ENCODE assay signal across 8 cellular contexts in genomic region chr19:35142531-35143230, GRCh38. TPM values are rescaled to one million over a fixed set of nuclear protein-coding genes. Genes with fewer than 3 reads are reported as not detected.
DNase-seq lines count a peak whose midpoint lies in the region; ATAC-seq and TF ChIP-seq lines count a peak whose summit lies in the region.

No MANE protein-coding gene starts in this region.

- H3K9me3 Mint-ChIP-seq in stimulated activated memory B cell treated with anti-CD40 and anti-IgM and Interleukin-4, amounts not matched to agents 10 μg/mL and 1 μg/mL and 100 μg/mL, for 72 hours: no peaks in the 10 kb centered on the region

- no peaks in the 10 kb centered on the region for H3K36me3 Mint-ChIP-seq in stimulated activated memory B cell treated with anti-CD40 and anti-IgM and Interleukin-4, amounts not matched to agents 10 μg/mL and 1 μg/mL and 100 μg/mL, for 72 hours

- peaks cover 4% of the 10 kb centered on the region for H3K4me1 ChIP-seq in mesendoderm (ENCODE audit: control insufficient read depth, low read depth, low read length)

- no peaks in the 10 kb centered on the region for H3K27me3 Mint-ChIP-seq in stimulated activated memory B cell treated with anti-CD40 and anti-IgM and Interleukin-4, amounts not matched to agents 10 μg/mL and 1 μg/mL and 100 μg/mL, for 72 hours

- no peaks in the 10 kb centered on the region for H3K79me2 ChIP-seq in mesendoderm (ENCODE audit: control insufficient read depth, insufficient read depth, low read length)

- H3K27ac Mint-ChIP-seq in stimulated activated memory B cell treated with anti-CD40 and anti-IgM and Interleukin-4, amounts not matched to agents 10 μg/mL and 1 μg/mL and 100 μg/mL, for 72 hours: no peak overlapping the region

- peaks cover 45% of the 10 kb centered on the region for H3K4me1 Mint-ChIP-seq in stimulated activated memory B cell treated with anti-CD40 and anti-IgM and Interleukin-4, amounts not matched to agents 10 μg/mL and 1 μg/mL and 100 μg/mL, for 72 hours

- H3K56ac ChIP-seq in mesendoderm (ENCODE audit: low read length): peak overlapping the region; percentile 29

- no peak overlapping the region for H2AK5ac ChIP-seq in mesendoderm (ENCODE audit: low read length)

- H3K18ac ChIP-seq in mesendoderm (ENCODE audit: low read length): no peak overlapping the region

- no peak overlapping the region for H3K23ac ChIP-seq in mesendoderm (ENCODE audit: low read length)

- H2BK5ac ChIP-seq in mesendoderm (ENCODE audit: low read length): no peak overlapping the region

- no peak overlapping the region for H4K8ac ChIP-seq in mesendoderm (ENCODE audit: low read depth, low read length)

- TF ChIP-seq RAD21 in Ishikawa (IDR thresholded peaks at IDR 0.05; ENCODE audit: low read depth): peak; percentile 35; the same call in 1 of the 2 replicates

- H3K79me1 ChIP-seq in mesendoderm (ENCODE audit: low read length): no peaks in the 10 kb centered on the region

- H3K4me3 Mint-ChIP-seq in stimulated activated memory B cell treated with anti-CD40 and anti-IgM and Interleukin-4, amounts not matched to agents 10 μg/mL and 1 μg/mL and 100 μg/mL, for 72 hours: peak overlapping the region; percentile 62

- H3K27me3 ChIP-seq in mesendoderm (ENCODE audit: insufficient read depth, low read length, poor library complexity): peaks cover 6% of the 10 kb centered on the region

- DNase-seq in CD1c-positive myeloid dendritic cell (ENCODE audit: extremely low spot score): peak; percentile 56
- peak; percentile 55 for DNase-seq in activated CD4-positive, CD25-positive, alpha-beta regulatory T cell treated with anti-CD3 and anti-CD28 coated beads, Interleukin-2, amount 50 U/mL, for 16 hours (ENCODE audit: low read depth, low spot score)
- DNase-seq in caudate nucleus (lab: John Stamatoyannopoulos, UW): peak in 44 of 61 donors; percentile 16 to 74 (median 38)
- peak; percentile 75 for DNase-seq in mesendoderm
- DNase-seq in HCEC 1CT: no peak
- no peak for DNase-seq in H4 (ENCODE audit: low spot score)

- H3K36me3 ChIP-seq in mesendoderm (ENCODE audit: control insufficient read depth, insufficient read depth, low read length): no peaks in the 10 kb centered on the region

- H2BK120ac ChIP-seq in mesendoderm (ENCODE audit: low read depth, low read length): no peak overlapping the region

- peak overlapping the region; percentile 84 for H3K4me2 ChIP-seq in mesendoderm (ENCODE audit: low read length)

- H2BK15ac ChIP-seq in mesendoderm (replicated peaks; ENCODE audit: low read depth): no peak overlapping the region

- peak overlapping the region; percentile 16 for H3K9ac ChIP-seq in mesendoderm (ENCODE audit: low read length)

- peak; percentile 9 for ATAC-seq in stimulated activated memory B cell treated with anti-CD40 and anti-IgM and Interleukin-4, amounts not matched to agents 10 μg/mL and 1 μg/mL and 100 μg/mL, for 72 hours

- H4K5ac ChIP-seq in mesendoderm (ENCODE audit: low read length): no peak overlapping the region

- H3K27ac ChIP-seq in caudate nucleus (ENCODE audit: low read depth, low read length) (peak overlapping the region; percentile 44), mesendoderm (ENCODE audit: low read depth, low read length) (no peak overlapping the region)

- no peak for TF ChIP-seq EP300 in Ishikawa (IDR thresholded peaks at IDR 0.05; ENCODE audit: borderline replicate concordance)

- WGBS in mesendoderm (ENCODE audit: extremely low coverage, insufficient coverage, low lambda C conversion rate): no CpG with 5 or more reads among the region's 50 CpGs

- H3K4me3 ChIP-seq in mesendoderm (ENCODE audit: low read length): peak overlapping the region; percentile 32

- H3K4ac ChIP-seq in mesendoderm (ENCODE audit: low read depth, low read length): no peak overlapping the region

TF ChIP-seq in Ishikawa, 13 proteins besides CTCF, POLR2A, EP300 and RAD21:
- TF ChIP-seq NFIC (IDR thresholded peaks at IDR 0.05): peak; percentile 44
- no peak for TF ChIP-seq CEBPB (IDR thresholded peaks at IDR 0.05)
- TF ChIP-seq ZBTB7A (IDR thresholded peaks at IDR 0.05; ENCODE audit: low read depth): 0 out of 2 replicates have a peak, but pooled peaks have one; percentile 19
- TF ChIP-seq MAX (IDR thresholded peaks at IDR 0.05): 0 out of 2 replicates have a peak, but pooled peaks have one; percentile 11
- 0 out of 2 replicates have a peak, but pooled peaks have one; percentile 2 for TF ChIP-seq EGR1 (IDR thresholded peaks at IDR 0.05)
- TF ChIP-seq REST (IDR thresholded peaks at IDR 0.05; ENCODE audit: low read depth): no peak

RNA-seq across cellular contexts. Expression of gene FXYD7, which starts 0.4 kb away (rescaled TPM):
- 3.8 TPM for polyA plus RNA-seq in mesendoderm (2013, experiment 1 of 2)
- 4.5 TPM for polyA plus RNA-seq in mesendoderm (2013, experiment 2 of 2)
- total RNA-seq in H4 (2014; rRNA removed; shearing (Covaris generic)): 0.14 TPM in 1 of 2 replicates, not detected in the other

RNA-seq across cellular contexts. Expression of gene FXYD1, which starts 4.1 kb away (rescaled TPM):
- 3.2 TPM for polyA plus RNA-seq in mesendoderm (2013, experiment 1 of 2)
- 3.1 TPM for polyA plus RNA-seq in mesendoderm (2013, experiment 2 of 2)
- not detected in 2 replicates for total RNA-seq in H4 (2014; rRNA removed; shearing (Covaris generic))

RNA-seq across cellular contexts. Expression of gene LGI4, which starts 7.8 kb away (rescaled TPM):
- 0.34 TPM for polyA plus RNA-seq in mesendoderm (2013, experiment 1 of 2)
- polyA plus RNA-seq in mesendoderm (2013, experiment 2 of 2): 0.49 TPM
- not detected in 2 replicates for total RNA-seq in H4 (2014; rRNA removed; shearing (Covaris generic))

RNA-seq across cellular contexts. Expression of gene FXYD5, which starts 11.9 kb away (rescaled TPM):
- polyA plus RNA-seq in mesendoderm (2013, experiment 1 of 2): 130 TPM
- polyA plus RNA-seq in mesendoderm (2013, experiment 2 of 2): 134 TPM
- total RNA-seq in H4 (2014; rRNA removed; shearing (Covaris generic)): 173 and 209 TPM in 2 replicates

RNA-seq across cellular contexts. Expression of gene FXYD3, which starts 27.1 kb away (rescaled TPM):
- polyA plus RNA-seq in mesendoderm (2013, experiment 1 of 2): 0.10 TPM
- 0.10 TPM for polyA plus RNA-seq in mesendoderm (2013, experiment 2 of 2)
- not detected in 2 replicates for total RNA-seq in H4 (2014; rRNA removed; shearing (Covaris generic))

Comparison
In these comparisons a context has a peak if more than half of its experiments do, and no peak if none do; other contexts are left out.
1. DNase-seq: peak in CD1c-positive myeloid dendritic cell (single experiment), activated CD4-positive, CD25-positive, alpha-beta regulatory T cell treated with anti-CD3 and anti-CD28 coated beads, Interleukin-2, amount 50 U/mL, for 16 hours (single experiment), caudate nucleus (44 of 61) and mesendoderm (single experiment); none in HCEC 1CT (single experiment) and H4 (single experiment).